Comparison of ENCODE assay signal across 18 cellular contexts in the genomic region with DNA sequence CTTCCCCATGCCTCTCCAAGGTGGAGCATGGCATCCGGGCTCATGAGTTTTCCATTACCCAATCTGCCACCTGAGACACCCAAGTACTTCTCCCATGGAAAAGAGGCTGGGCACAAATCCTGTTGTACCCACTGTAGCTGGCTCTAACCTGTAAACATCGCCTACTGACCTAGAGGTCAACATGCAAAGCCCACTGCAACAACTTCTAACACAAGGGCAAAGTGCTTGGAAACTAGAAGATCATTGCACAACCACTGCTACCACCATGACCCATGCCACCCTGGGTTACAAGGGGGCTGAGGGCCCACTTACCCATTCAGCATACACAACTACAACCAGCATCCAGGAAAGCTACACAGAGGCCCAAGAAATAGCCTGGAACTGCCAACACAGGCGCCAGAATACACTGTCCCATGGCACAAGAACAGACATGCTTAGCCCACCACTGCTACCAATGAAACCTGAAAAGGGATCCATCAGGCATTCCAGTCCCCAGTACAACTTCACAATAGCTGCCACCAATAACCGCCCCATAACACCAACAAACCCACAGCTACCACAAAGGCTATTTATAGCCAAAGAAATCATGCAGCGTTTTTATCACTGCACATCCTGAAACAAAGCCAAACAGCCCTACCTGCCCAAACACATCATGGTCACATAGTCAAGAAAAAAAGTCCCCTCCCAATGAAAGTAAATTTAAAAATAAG.
DNase-seq lines count a peak whose midpoint lies in the region; ATAC-seq lines count a peak whose summit lies in the region.
"Had no signal": no experiment of that assay in that cellular context is flagged by ENCODE, and none has a peak within 500 bp of the region (broad histone marks: within the 10 kb centered on the region; RNA-seq: fewer than 3 reads in every experiment).

No MANE protein-coding gene starts in this region.

- no peaks in the 10 kb centered on the region for H3K79me1 ChIP-seq in neuronal stem cell (ENCODE audit: low read depth, low read length)

- ATAC-seq in HG02798 (IDR thresholded peaks at IDR 0.05; ENCODE audit: poor library complexity, unreplicated experiment), result peak; percentile 52
- no peak for ATAC-seq in GM21717 (IDR thresholded peaks at IDR 0.05; ENCODE audit: unreplicated experiment)
- ATAC-seq: left colon; naive thymus-derived CD4-positive, alpha-beta T cell had no signal

- H2AK5ac ChIP-seq in neuronal stem cell (ENCODE audit: low read depth, low read length), result no peak overlapping the region

- intact Hi-C loops in activated T-helper 1 cell treated with anti-CD3 and anti-CD28 coated beads, Interleukin-12 subunit alpha, Interleukin-12 subunit beta, Interleukin-2, Interleukin-4 antibody, amounts not matched to agents 30 ng/mL and 10 ng/mL and 1 ng/mL, durations not matched to agents 14 hours and 24 hours and 36 hours (cut with micrococcal nuclease), result no loop called here

- H3K4me1 ChIP-seq in neuronal stem cell (ENCODE audit: control insufficient read depth in 2 of 2, insufficient read depth in 1 of 2, low read depth in 1 of 2, low read length in 2 of 2), result no peaks in the 10 kb centered on the region
- H3K4me1 ChIP-seq: HAP-1 had no signal

- no peak overlapping the region for H3K27ac ChIP-seq in neuronal stem cell (replicated peaks; ENCODE audit: low read length)
- H3K27ac ChIP-seq: 22Rv1, brain microvascular endothelial cell, suprapubic skin had no signal

- H2BK12ac ChIP-seq in neuronal stem cell (ENCODE audit: low read length), result no peak overlapping the region

- H3K27me3 Mint-ChIP-seq in T-helper 1 cell treated with Interleukin-12 subunit alpha and Interleukin-12 subunit beta and Interleukin-4 antibody, amounts not matched to agents 30 μg/mL and 1 μg/mL, for 36 hours (ENCODE audit: low read depth), result no peaks in the 10 kb centered on the region
- no peaks in the 10 kb centered on the region for H3K27me3 Mint-ChIP-seq in activated T-helper 1 cell treated with anti-CD3 and anti-CD28 coated beads, Interleukin-12 subunit alpha, Interleukin-12 subunit beta, Interleukin-2, Interleukin-4 antibody, amounts not matched to agents 30 ng/mL and 10 ng/mL and 1 ng/mL, durations not matched to agents 14 hours and 24 hours and 36 hours (ENCODE audit: insufficient read depth)
- H3K27me3 Mint-ChIP-seq: CD4-positive, alpha-beta memory T cell; naive thymus-derived CD4-positive, alpha-beta T cell had no signal

- no peak overlapping the region for H2BK5ac ChIP-seq in neuronal stem cell (ENCODE audit: low read length)

- H2BK120ac ChIP-seq in neuronal stem cell (ENCODE audit: low read depth, low read length), result peak overlapping the region; percentile 3

- H4K8ac ChIP-seq in neuronal stem cell (ENCODE audit: low read depth, low read length), result no peak overlapping the region

- H3K23ac ChIP-seq in neuronal stem cell (ENCODE audit: low read depth, low read length, poor library complexity), result no peak overlapping the region

- no peak overlapping the region for H3K18ac ChIP-seq in neuronal stem cell (ENCODE audit: low read length)

- H3K14ac ChIP-seq in neuronal stem cell (ENCODE audit: low read length), result no peak overlapping the region

- no peak overlapping the region for H3K4ac ChIP-seq in neuronal stem cell (ENCODE audit: low read length)

- peaks cover 24% of the 10 kb centered on the region for H3K36me3 Mint-ChIP-seq in T-helper 1 cell treated with Interleukin-12 subunit alpha and Interleukin-12 subunit beta and Interleukin-4 antibody, amounts not matched to agents 30 μg/mL and 1 μg/mL, for 36 hours (ENCODE audit: low read depth)
- peaks cover 18% of the 10 kb centered on the region for H3K36me3 Mint-ChIP-seq in activated T-helper 1 cell treated with anti-CD3 and anti-CD28 coated beads, Interleukin-12 subunit alpha, Interleukin-12 subunit beta, Interleukin-2, Interleukin-4 antibody, amounts not matched to agents 30 ng/mL and 10 ng/mL and 1 ng/mL, durations not matched to agents 14 hours and 24 hours and 36 hours (ENCODE audit: low read depth)

- no peak overlapping the region for H2AFZ ChIP-seq in neuronal stem cell (ENCODE audit: low read length)

- peak overlapping the region; percentile 80 for H3K9ac ChIP-seq in neuronal stem cell (ENCODE audit: low read depth, low read length, poor library complexity)

- no peak overlapping the region for H2BK15ac ChIP-seq in neuronal stem cell (ENCODE audit: low read length)

- no peak overlapping the region for H4K91ac ChIP-seq in neuronal stem cell (ENCODE audit: low read depth, low read length, poor library complexity)

- H3K4me2 ChIP-seq in neuronal stem cell (ENCODE audit: insufficient read depth, low read length, poor library complexity, severe bottlenecking), result no peak overlapping the region

- no peaks in the 10 kb centered on the region for H3K27me3 ChIP-seq in neuronal stem cell (ENCODE audit: control insufficient read depth in 3 of 3, insufficient read depth in 3 of 3, low read depth in 1 of 3, low read length in 3 of 3)
- H3K27me3 ChIP-seq: brain microvascular endothelial cell, suprapubic skin had no signal

- peaks cover 0 to 2% of the 10 kb centered on the region in 2 donors for H3K36me3 ChIP-seq in neuronal stem cell (replicated peaks in 1 of 2; ENCODE audit: control insufficient read depth in 2 of 2, insufficient read depth in 2 of 2, low read length in 2 of 2)
- H3K36me3 ChIP-seq: brain microvascular endothelial cell, HAP-1 had no signal

- peaks cover 19% of the 10 kb centered on the region for H3K9me3 Mint-ChIP-seq in T-helper 1 cell treated with Interleukin-12 subunit alpha and Interleukin-12 subunit beta and Interleukin-4 antibody, amounts not matched to agents 30 μg/mL and 1 μg/mL, for 36 hours
- peaks cover 22% of the 10 kb centered on the region for H3K9me3 Mint-ChIP-seq in activated T-helper 1 cell treated with anti-CD3 and anti-CD28 coated beads, Interleukin-12 subunit alpha, Interleukin-12 subunit beta, Interleukin-2, Interleukin-4 antibody, amounts not matched to agents 30 ng/mL and 10 ng/mL and 1 ng/mL, durations not matched to agents 14 hours and 24 hours and 36 hours

- H3K27ac Mint-ChIP-seq in T-helper 1 cell treated with Interleukin-12 subunit alpha and Interleukin-12 subunit beta and Interleukin-4 antibody, amounts not matched to agents 30 μg/mL and 1 μg/mL, for 36 hours, result peak overlapping the region; percentile 5
- peak overlapping the region; percentile 47 for H3K27ac Mint-ChIP-seq in activated T-helper 1 cell treated with anti-CD3 and anti-CD28 coated beads, Interleukin-12 subunit alpha, Interleukin-12 subunit beta, Interleukin-2, Interleukin-4 antibody, amounts not matched to agents 30 ng/mL and 10 ng/mL and 1 ng/mL, durations not matched to agents 14 hours and 24 hours and 36 hours
- H3K27ac Mint-ChIP-seq: activated naive CD4-positive, alpha-beta T cell treated with anti-CD3 and anti-CD28 coated beads for 36 hours had no signal

- DNase-seq in T-helper 1 cell, result no peak
- DNase-seq in activated T-helper 1 cell treated with anti-CD3 and anti-CD28 coated beads, Interleukin-12 subunit alpha, Interleukin-12 subunit beta, Interleukin-2, Interleukin-4 antibody, amounts not matched to agents 30 ng/mL and 10 ng/mL and 1 ng/mL, durations not matched to agents 14 hours and 24 hours and 36 hours (ENCODE audit: low spot score), result no peak
- DNase-seq in neuronal stem cell (ENCODE audit: low spot score), result no peak
- DNase-seq in H4 (ENCODE audit: low spot score), result no peak
- DNase-seq in nucleus accumbens (lab: John Stamatoyannopoulos, UW), result no peak
- DNase-seq: activated CD8-positive, alpha-beta memory T cell treated with anti-CD3 and anti-CD28 coated beads, Interleukin-2, amount 50 U/mL, for 4 hours; activated naive CD4-positive, alpha-beta T cell treated with anti-CD3 and anti-CD28 coated beads for 36 hours; brain microvascular endothelial cell; CD4-positive, alpha-beta memory T cell; left colon; naive thymus-derived CD4-positive, alpha-beta T cell; NCI-H2029 had no signal

- no peak overlapping the region for H3K4me3 ChIP-seq in neuronal stem cell (ENCODE audit: low read length in 2 of 2)
- H3K4me3 ChIP-seq: HAP-1, suprapubic skin had no signal

- no CpG with 5 or more reads among the region's 5 CpGs for WGBS in neuronal stem cell (ENCODE audit: extremely low coverage in 2 of 2, insufficient read length in 2 of 2, insufficient replicate concordance in 1 of 2), 2 donors

- peaks cover 3 to 11% of the 10 kb centered on the region in 2 donors for H3K9me3 ChIP-seq in neuronal stem cell (replicated peaks in 1 of 2; ENCODE audit: control insufficient read depth in 2 of 2, insufficient read depth in 1 of 2, low read depth in 1 of 2, low read length in 2 of 2)

- H3K4me1 Mint-ChIP-seq in T-helper 1 cell treated with Interleukin-12 subunit alpha and Interleukin-12 subunit beta and Interleukin-4 antibody, amounts not matched to agents 30 μg/mL and 1 μg/mL, for 36 hours (ENCODE audit: low read depth), result peaks cover 7% of the 10 kb centered on the region
- peaks cover 13% of the 10 kb centered on the region for H3K4me1 Mint-ChIP-seq in activated T-helper 1 cell treated with anti-CD3 and anti-CD28 coated beads, Interleukin-12 subunit alpha, Interleukin-12 subunit beta, Interleukin-2, Interleukin-4 antibody, amounts not matched to agents 30 ng/mL and 10 ng/mL and 1 ng/mL, durations not matched to agents 14 hours and 24 hours and 36 hours (ENCODE audit: low read depth)

- no peak overlapping the region for H3K4me3 Mint-ChIP-seq in T-helper 1 cell treated with Interleukin-12 subunit alpha and Interleukin-12 subunit beta and Interleukin-4 antibody, amounts not matched to agents 30 μg/mL and 1 μg/mL, for 36 hours
- no peak overlapping the region for H3K4me3 Mint-ChIP-seq in activated T-helper 1 cell treated with anti-CD3 and anti-CD28 coated beads, Interleukin-12 subunit alpha, Interleukin-12 subunit beta, Interleukin-2, Interleukin-4 antibody, amounts not matched to agents 30 ng/mL and 10 ng/mL and 1 ng/mL, durations not matched to agents 14 hours and 24 hours and 36 hours
- H3K4me3 Mint-ChIP-seq: activated naive CD4-positive, alpha-beta T cell treated with anti-CD3 and anti-CD28 coated beads for 36 hours; CD4-positive, alpha-beta memory T cell; naive thymus-derived CD4-positive, alpha-beta T cell had no signal
